ENCODE assay signal across 8 cellular contexts in the genomic region with DNA sequence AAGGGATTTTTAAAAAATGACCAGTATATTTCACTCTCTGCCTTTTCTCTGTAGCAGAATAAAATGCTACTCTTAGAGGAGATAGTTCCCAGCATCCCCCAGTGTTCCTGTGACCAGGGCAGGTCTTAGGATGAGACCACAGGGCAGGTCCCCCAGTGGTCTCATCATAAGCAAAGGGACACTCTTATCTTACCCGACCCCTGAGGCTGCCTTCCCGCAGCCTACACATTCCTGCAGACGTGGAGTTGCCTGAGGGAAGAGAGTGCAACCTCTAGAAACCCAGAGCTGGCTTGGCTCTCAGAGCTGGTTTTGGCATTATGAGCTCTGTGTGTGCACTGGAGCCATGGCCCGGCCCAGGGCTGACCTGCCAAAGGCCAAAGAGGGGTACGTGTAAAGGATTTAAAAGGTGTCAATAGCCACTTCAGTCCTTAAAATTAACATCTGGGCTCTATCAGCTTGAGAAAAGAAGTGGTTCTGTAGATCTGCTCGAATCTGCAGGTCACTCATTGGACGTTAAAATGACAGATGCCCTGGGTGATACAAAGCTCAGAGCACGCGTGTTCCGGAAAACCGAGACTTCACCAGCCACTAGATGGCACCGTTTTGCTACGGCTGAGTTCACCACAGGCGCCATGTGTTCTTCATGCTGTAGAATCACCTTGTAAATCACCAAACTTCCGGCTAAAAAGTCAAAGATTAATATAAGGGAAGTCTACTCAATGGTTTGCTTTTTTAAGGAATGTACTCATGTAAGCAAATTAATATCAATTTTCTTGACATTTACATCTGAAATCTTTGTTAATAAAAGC.
A peak's percentile ranks its signal among the peaks of the same experiment; 100 is the strongest.
DNase-seq lines count a peak whose midpoint lies in the region; ATAC-seq, FAIRE-seq and TF ChIP-seq lines count a peak whose summit lies in the region.
"Not testable (repeated sequence)": the region's sequence is repeated elsewhere in the genome, so short reads cannot be mapped to it uniquely, and the experiment has no call there.

No MANE protein-coding gene starts in this region.

- not testable (repeated sequence) for H3K9me3 Mint-ChIP-seq in activated naive CD8-positive, alpha-beta T cell treated with anti-CD3 and anti-CD28 coated beads, Interleukin-2, amount 50 U/mL, for 24 hours; naive B cell

- H3K27ac Mint-ChIP-seq in activated naive CD8-positive, alpha-beta T cell treated with anti-CD3 and anti-CD28 coated beads, Interleukin-2, amount 50 U/mL, for 24 hours: not testable (repeated sequence)
- H3K27ac Mint-ChIP-seq in naive B cell: peak overlapping the region in 1 of 6 donors; percentile 65

- DNase-seq in GM12865 (ENCODE audit: low read depth) (peak; percentile 53), NCI-H1092 treated with DMSO at 0.1 percent for 48 hours (lab: John Stamatoyannopoulos, UW) (peak; percentile 70), T follicular helper cell (ENCODE audit: low read depth) (peak; percentile 16), foreskin melanocyte (peak; percentile 19), naive B cell (peak; percentile 16)
- peak; percentile 20 for DNase-seq in activated naive CD8-positive, alpha-beta T cell treated with anti-CD3 and anti-CD28 coated beads, Interleukin-2, amount 50 U/mL, for 24 hours
- not testable (repeated sequence) for DNase-seq in urothelium cell line (ENCODE audit: low spot score)

- H3K36me3 Mint-ChIP-seq in activated naive CD8-positive, alpha-beta T cell treated with anti-CD3 and anti-CD28 coated beads, Interleukin-2, amount 50 U/mL, for 24 hours (ENCODE audit: low read depth); naive B cell: not testable (repeated sequence)

- H3K4me3 Mint-ChIP-seq in activated naive CD8-positive, alpha-beta T cell treated with anti-CD3 and anti-CD28 coated beads, Interleukin-2, amount 50 U/mL, for 24 hours; naive B cell: not testable (repeated sequence)

- TF ChIP-seq CTCF in GM12865 (IDR thresholded peaks at IDR 0.05; ENCODE audit: insufficient read depth, low read depth, low read length, missing control alignments): not testable (repeated sequence)

- not testable (repeated sequence) for H3K4me3 ChIP-seq in GM12865 (ENCODE audit: low read depth, low read length)

- FAIRE-seq in urothelium cell line (lab: Jason Lieb, UNC): peak; percentile 44

- ATAC-seq in HG02610 (IDR thresholded peaks at IDR 0.05; ENCODE audit: unreplicated experiment): peak; percentile 69
- ATAC-seq in activated naive CD8-positive, alpha-beta T cell treated with anti-CD3 and anti-CD28 coated beads, Interleukin-2, amount 50 U/mL, for 24 hours: peak; percentile 87
- ATAC-seq in naive B cell (ENCODE audit: low read depth in 2 of 2): peak; percentile 65 to 69

- H3K4me1 Mint-ChIP-seq in activated naive CD8-positive, alpha-beta T cell treated with anti-CD3 and anti-CD28 coated beads, Interleukin-2, amount 50 U/mL, for 24 hours; naive B cell: not testable (repeated sequence)

- not testable (repeated sequence) for H3K27me3 Mint-ChIP-seq in activated naive CD8-positive, alpha-beta T cell treated with anti-CD3 and anti-CD28 coated beads, Interleukin-2, amount 50 U/mL, for 24 hours
- peaks cover 2 to 15% (median 9%) of the 10 kb centered on the region in 3 donors for H3K27me3 Mint-ChIP-seq in naive B cell
